8 cellular contexts compared by ENCODE assay signal in the genomic region with DNA sequence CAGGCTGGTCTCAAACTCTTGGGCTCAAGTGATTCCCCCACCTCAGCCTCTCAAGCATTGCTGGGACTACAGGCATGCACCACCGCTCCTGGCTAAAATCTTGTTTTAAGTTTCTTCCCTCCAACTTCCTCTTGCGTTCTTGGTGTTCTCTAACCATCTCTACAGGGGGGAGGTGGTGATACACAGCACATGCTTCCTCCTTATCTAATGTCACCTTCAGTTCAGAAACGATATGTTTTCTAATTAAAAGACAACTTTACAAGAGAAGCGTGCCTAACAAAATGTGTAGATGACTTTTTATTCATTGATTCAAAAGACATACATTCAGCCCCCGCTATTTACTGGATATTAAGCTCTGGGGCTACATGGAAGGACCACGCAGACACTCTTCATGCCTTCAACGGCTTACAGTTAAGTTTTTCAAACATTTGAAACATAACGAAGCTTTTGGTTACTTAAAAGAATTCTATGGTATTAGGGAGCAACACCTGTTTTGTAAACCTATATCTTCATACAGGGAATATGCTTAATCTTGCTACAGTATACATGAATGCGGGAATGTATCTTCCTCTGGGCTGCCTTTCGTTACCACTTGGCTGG.
A peak's percentile ranks its signal among the peaks of the same experiment; 100 is the strongest.
DNase-seq lines count a peak whose midpoint lies in the region; ATAC-seq and TF ChIP-seq lines count a peak whose summit lies in the region.

No MANE protein-coding gene starts in this region.

- 0 out of 2 replicates have a peak, but pooled peaks cover 1% of the 10 kb centered on the region for H3K36me3 ChIP-seq in GM06990 (ENCODE audit: control insufficient read depth, insufficient read depth, low read length)
- H3K36me3 ChIP-seq in stomach smooth muscle (ENCODE audit: control insufficient read depth in 2 of 2, insufficient read depth in 2 of 2, low read length in 2 of 2), result peaks cover 18 to 24% of the 10 kb centered on the region in 2 donors

- H3K9ac ChIP-seq in stomach smooth muscle (ENCODE audit: low read length in 2 of 2), result peak overlapping the region; percentile 93 to 94

- peaks cover 13% of the 10 kb centered on the region for H3K4me1 ChIP-seq in stomach smooth muscle (ENCODE audit: control insufficient read depth, insufficient read depth, low read length)

- no peaks in the 10 kb centered on the region for H3K27me3 ChIP-seq in GM06990 (replicated peaks; ENCODE audit: control insufficient read depth, insufficient read depth, low read length)
- H3K27me3 ChIP-seq in stomach smooth muscle (ENCODE audit: control insufficient read depth in 1 of 2, insufficient read depth in 2 of 2, low read length in 2 of 2), result no peaks in the 10 kb centered on the region

- peak; percentile 41 for ATAC-seq in GM21528 (IDR thresholded peaks at IDR 0.05; ENCODE audit: low FRiP score, unreplicated experiment)

- peak overlapping the region; percentile 88 for H3K4me3 ChIP-seq in GM06990 (replicated peaks; ENCODE audit: low read depth, low read length)
- H3K4me3 ChIP-seq in stomach smooth muscle (ENCODE audit: low read length in 2 of 2), result peak overlapping the region; percentile 95 to 99

- TF ChIP-seq CTCF in GM06990 (IDR thresholded peaks at IDR 0.05; ENCODE audit: insufficient read depth, low read length, poor library complexity, severe bottlenecking), result no peak

- H3K27ac ChIP-seq in angular gyrus (ENCODE audit: low read depth, low read length) (peak overlapping the region; percentile 93), stomach smooth muscle (ENCODE audit: low read length) (peak overlapping the region; percentile 92)

- peak; percentile 49 for DNase-seq in GM06990 (ENCODE audit: extremely low read depth, insufficient read length)
- DNase-seq in Kasumi-1 (lab: John Stamatoyannopoulos, UW), result peak; percentile 74 to 81
- DNase-seq in inferior parietal cortex (ENCODE audit: extremely low spot score), result peak; percentile 27
- DNase-seq in NCI-H1436 treated with DMSO at 0.1 percent for 48 hours (lab: John Stamatoyannopoulos, UW), result no peak
- no peak for DNase-seq in NCI-H748 treated with DMSO at 0.1 percent for 48 hours (lab: John Stamatoyannopoulos, UW)

- no peaks in the 10 kb centered on the region for H3K9me3 ChIP-seq in stomach smooth muscle (ENCODE audit: control insufficient read depth in 2 of 2, low read length in 2 of 2)

Comparison
In these comparisons a context has a peak if more than half of its experiments do, and no peak if none do; other contexts are left out.
1. DNase-seq: peak in GM06990 (single experiment), Kasumi-1 (2 of 2) and inferior parietal cortex (single experiment); none in NCI-H1436 treated with DMSO at 0.1 percent for 48 hours (single experiment) and NCI-H748 treated with DMSO at 0.1 percent for 48 hours (single experiment).